22 cellular contexts compared by ENCODE assay signal in the genomic region with DNA sequence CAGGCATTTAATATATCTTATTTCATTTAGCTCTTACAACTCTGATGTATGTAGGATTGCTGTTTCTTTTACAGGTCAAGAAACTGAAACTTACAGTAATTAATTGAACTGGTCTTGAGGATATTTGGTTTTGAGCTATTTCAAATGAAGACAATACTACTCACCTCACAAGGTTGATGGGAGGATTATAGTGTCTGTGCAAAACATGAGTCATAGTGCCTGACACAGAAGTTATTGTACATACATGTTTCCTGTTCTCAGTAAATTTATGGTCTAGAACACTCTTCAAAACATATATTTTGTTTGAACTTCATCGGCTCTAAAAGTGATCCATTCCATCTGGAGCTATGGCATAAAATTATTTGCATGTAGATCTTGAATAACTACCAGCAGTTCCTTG.
DNase-seq lines count a peak whose midpoint lies in the region; ATAC-seq, FAIRE-seq and TF ChIP-seq lines count a peak whose summit lies in the region.
"Had no signal": no experiment of that assay in that cellular context is flagged by ENCODE, and none has a peak within 500 bp of the region (broad histone marks: within the 10 kb centered on the region; RNA-seq: fewer than 3 reads in every experiment).

No MANE protein-coding gene starts in this region.

- SMC1A ChIA-PET in GM12878 (lab: Charles Lee; ENCODE audit: uncharacterized antibody, unreplicated experiment), result no interaction called here

- H3K9me3 ChIP-seq in GM12878 (replicated peaks; ENCODE audit: control insufficient read depth, insufficient read depth, low read length), result no peaks in the 10 kb centered on the region
- H3K9me3 ChIP-seq in T-helper 17 cell (ENCODE audit: control insufficient read depth, low read length, poor library complexity, severe bottlenecking), result no peaks in the 10 kb centered on the region
- H3K9me3 ChIP-seq: body of pancreas, gastroesophageal sphincter, pancreas, uterus had no signal

- H3K27me3 ChIP-seq in ACC112 (ENCODE audit: insufficient read depth, low read length), result no peaks in the 10 kb centered on the region
- H3K27me3 ChIP-seq in GM12878 (replicated peaks in 1 of 2; ENCODE audit: control insufficient read depth in 2 of 2, insufficient read depth in 2 of 2, low read length in 1 of 2), result no peaks in the 10 kb centered on the region
- H3K27me3 ChIP-seq: body of pancreas, gastroesophageal sphincter, pancreas, uterus had no signal

- ATAC-seq in GM12878 (peak; percentile 58), T-helper 17 cell (no peak), GM21529 (IDR thresholded peaks at IDR 0.05; ENCODE audit: unreplicated experiment) (no peak)
- no peak for ATAC-seq in activated CD8-positive, alpha-beta memory T cell treated with anti-CD3 and anti-CD28 coated beads, Interleukin-2, amount 10 ng/mL, durations not matched to agents 7 days and 5 days
- ATAC-seq: body of pancreas; naive thymus-derived CD4-positive, alpha-beta T cell had no signal

- CTCF ChIA-PET in GM12878 (lab: Yijun Ruan, JAX), result no interaction called here
- CTCF ChIA-PET in activated CD8-positive, alpha-beta memory T cell treated with anti-CD3 and anti-CD28 coated beads, Interleukin-2, amount 10 ng/mL, durations not matched to agents 7 days and 5 days (lab: Charles Lee), result no interaction called here

- H2AFZ ChIP-seq in ACC112 (ENCODE audit: low read length, unreplicated experiment), result no peak overlapping the region
- H2AFZ ChIP-seq in GM12878 (ENCODE audit: control insufficient read depth, low read depth, low read length), result no peak overlapping the region

- H3K9ac ChIP-seq in GM12878 (ENCODE audit: control insufficient read depth, insufficient read depth, low read length), result no peak overlapping the region

- peaks cover 9% of the 10 kb centered on the region for H3K36me3 Mint-ChIP-seq in glutamatergic neuron (ENCODE audit: unreplicated experiment)
- no peaks in the 10 kb centered on the region for H3K36me3 Mint-ChIP-seq in activated CD8-positive, alpha-beta memory T cell treated with anti-CD3 and anti-CD28 coated beads, Interleukin-2, amount 10 ng/mL, durations not matched to agents 7 days and 5 days
- peaks cover 2% of the 10 kb centered on the region for H3K36me3 Mint-ChIP-seq in T-helper 17 cell (ENCODE audit: low read depth)
- H3K36me3 Mint-ChIP-seq: activated naive CD8-positive, alpha-beta T cell treated with anti-CD3 and anti-CD28 coated beads, Interleukin-2, amount 10 ng/mL, durations not matched to agents 7 days and 5 days; naive thymus-derived CD4-positive, alpha-beta T cell had no signal

- H3K27me3 Mint-ChIP-seq in glutamatergic neuron (ENCODE audit: unreplicated experiment), result peaks cover 16% of the 10 kb centered on the region
- H3K27me3 Mint-ChIP-seq in activated CD8-positive, alpha-beta memory T cell treated with anti-CD3 and anti-CD28 coated beads, Interleukin-2, amount 10 ng/mL, durations not matched to agents 7 days and 5 days, result peaks cover 21% of the 10 kb centered on the region
- peaks cover 40% of the 10 kb centered on the region for H3K27me3 Mint-ChIP-seq in T-helper 17 cell

- in situ Hi-C loops in GM12878 (cut with MboI), result no loop called here

- TF ChIP-seq POLR2A in GM12878 (IDR thresholded peaks at IDR 0.05; ENCODE audit: low read depth, low read length), result no peak

- intact Hi-C loops in GM12878 (cut with micrococcal nuclease; ENCODE audit: unreplicated experiment), result no loop called here

- no peak for TF ChIP-seq EP300 in GM12878 (IDR thresholded peaks at IDR 0.05; ENCODE audit: borderline replicate concordance in 1 of 2, control insufficient read depth in 1 of 2, low read depth in 2 of 2, low read length in 2 of 2)

- no TSS peak for BruUV-seq in GM12878 (replicated peaks; lab: Mats Ljungman, UMichigan)

- H3K36me3 ChIP-seq in ACC112 (ENCODE audit: insufficient read depth, low read length) (no peaks in the 10 kb centered on the region), GM12878 (ENCODE audit: control insufficient read depth in 2 of 2, insufficient read depth in 2 of 2, low read length in 1 of 2) (no peaks in the 10 kb centered on the region)
- H3K36me3 ChIP-seq: gastroesophageal sphincter, pancreas, uterus had no signal

- no peak for FAIRE-seq in GM12878 (lab: Jason Lieb, UNC)
- FAIRE-seq: pancreas, RCC 7860 had no signal

- peak overlapping the region; percentile 53; the same call in 1 of the 2 replicates for H3K27ac ChIP-seq in ACC112 (ENCODE audit: low read depth, low read length)
- no peak overlapping the region for H3K27ac ChIP-seq in GM12878 (ENCODE audit: control insufficient read depth, insufficient read depth)
- H3K27ac ChIP-seq: body of pancreas, gastroesophageal sphincter, pancreas had no signal

- no peak for TF ChIP-seq RAD21 in GM12878 (IDR thresholded peaks at IDR 0.05; ENCODE audit: insufficient read depth, low read depth, low read length)

- H3K4me1 Mint-ChIP-seq in glutamatergic neuron (ENCODE audit: low read depth, unreplicated experiment) (peaks cover 70% of the 10 kb centered on the region), T-helper 17 cell (peaks cover 3% of the 10 kb centered on the region)
- no peaks in the 10 kb centered on the region for H3K4me1 Mint-ChIP-seq in activated CD8-positive, alpha-beta memory T cell treated with anti-CD3 and anti-CD28 coated beads, Interleukin-2, amount 10 ng/mL, durations not matched to agents 7 days and 5 days

- RAD21 ChIA-PET in GM12878 (lab: Charles Lee; ENCODE audit: unreplicated experiment), result no interaction called here

- peak overlapping the region; percentile 87 for H3K27ac Mint-ChIP-seq in glutamatergic neuron (ENCODE audit: unreplicated experiment)
- no peak overlapping the region for H3K27ac Mint-ChIP-seq in activated CD8-positive, alpha-beta memory T cell treated with anti-CD3 and anti-CD28 coated beads, Interleukin-2, amount 10 ng/mL, durations not matched to agents 7 days and 5 days
- no peak overlapping the region for H3K27ac Mint-ChIP-seq in T-helper 17 cell
- H3K27ac Mint-ChIP-seq: activated naive CD8-positive, alpha-beta T cell treated with anti-CD3 and anti-CD28 coated beads, Interleukin-2, amount 10 ng/mL, durations not matched to agents 7 days and 5 days; naive thymus-derived CD4-positive, alpha-beta T cell had no signal

- H3K4me3 Mint-ChIP-seq in glutamatergic neuron (ENCODE audit: unreplicated experiment) (peak overlapping the region; percentile 82), T-helper 17 cell (no peak overlapping the region)
- no peak overlapping the region for H3K4me3 Mint-ChIP-seq in activated CD8-positive, alpha-beta memory T cell treated with anti-CD3 and anti-CD28 coated beads, Interleukin-2, amount 10 ng/mL, durations not matched to agents 7 days and 5 days
- H3K4me3 Mint-ChIP-seq: activated naive CD8-positive, alpha-beta T cell treated with anti-CD3 and anti-CD28 coated beads, Interleukin-2, amount 10 ng/mL, durations not matched to agents 7 days and 5 days; naive thymus-derived CD4-positive, alpha-beta T cell had no signal

- H4K20me1 ChIP-seq in GM12878 (ENCODE audit: control insufficient read depth, insufficient read depth), result no peaks in the 10 kb centered on the region

- TF ChIP-seq CTCF in GM12878 (IDR thresholded peaks at IDR 0.05 in 2 of 3, conservative IDR thresholded peaks at IDR 0.05 in 1 of 3; ENCODE audit: control insufficient read depth in 2 of 3, extremely low read depth in 1 of 3, insufficient read depth in 1 of 3, low read depth in 3 of 3, low read length in 3 of 3) (no peak), glutamatergic neuron (IDR thresholded peaks at IDR 0.05; ENCODE audit: partially characterized antibody, unreplicated experiment) (no peak)

- peak overlapping the region; percentile 45; the same call in 1 of the 2 replicates for H3K4me3 ChIP-seq in ACC112 (ENCODE audit: low read depth, low read length)
- no peak overlapping the region for H3K4me3 ChIP-seq in GM12878
- H3K4me3 ChIP-seq: body of pancreas, gastroesophageal sphincter, pancreas, uterus had no signal

- peaks cover 23% of the 10 kb centered on the region for H3K9me3 Mint-ChIP-seq in glutamatergic neuron (ENCODE audit: unreplicated experiment)
- no peaks in the 10 kb centered on the region for H3K9me3 Mint-ChIP-seq in activated CD8-positive, alpha-beta memory T cell treated with anti-CD3 and anti-CD28 coated beads, Interleukin-2, amount 10 ng/mL, durations not matched to agents 7 days and 5 days (ENCODE audit: low read depth)
- H3K9me3 Mint-ChIP-seq: activated naive CD8-positive, alpha-beta T cell treated with anti-CD3 and anti-CD28 coated beads, Interleukin-2, amount 10 ng/mL, durations not matched to agents 7 days and 5 days; naive thymus-derived CD4-positive, alpha-beta T cell had no signal

- H3K79me2 ChIP-seq in ACC112 (ENCODE audit: control insufficient read depth, insufficient read depth, low read length, unreplicated experiment) (no peaks in the 10 kb centered on the region), GM12878 (ENCODE audit: control insufficient read depth, insufficient read depth, low read length) (no peaks in the 10 kb centered on the region)

- peak; percentile 26 for DNase-seq in HPDE6-E6E7 (ENCODE audit: extremely low spot score)
- DNase-seq in GM12878 (ENCODE audit: low read depth, low spot score), result no peak
- no peak for DNase-seq in glutamatergic neuron
- DNase-seq in activated CD8-positive, alpha-beta memory T cell treated with anti-CD3 and anti-CD28 coated beads, Interleukin-2, amount 10 ng/mL, durations not matched to agents 7 days and 5 days, result no peak
- no peak for DNase-seq in NCI-H2196 (lab: John Stamatoyannopoulos, UW; ENCODE audit: unreplicated experiment)
- no peak for DNase-seq in T-helper 17 cell
- DNase-seq: ACHN; activated naive CD8-positive, alpha-beta T cell treated with anti-CD3 and anti-CD28 coated beads, Interleukin-2, amount 10 ng/mL, durations not matched to agents 7 days and 5 days; cortex of kidney; DMS 273 treated with DMSO at 0.1 percent for 48 hours; left cardiac atrium; naive thymus-derived CD4-positive, alpha-beta T cell; NCI-H1417; NCI-H2107; NCI-H510A treated with DMSO at 0.1 percent for 48 hours; pancreas had no signal

- WGBS in GM12878 (ENCODE audit: insufficient coverage, insufficient replicate concordance, low lambda C conversion rate, missing lambda C conversion rate), result 0% methylated on average over 1 of the region's 1 CpG

- H3K4me1 ChIP-seq in ACC112 (ENCODE audit: control insufficient read depth, insufficient read depth, low read length, unreplicated experiment), result peaks cover 13% of the 10 kb centered on the region
- no peaks in the 10 kb centered on the region for H3K4me1 ChIP-seq in GM12878 (ENCODE audit: control insufficient read depth, insufficient read depth, low read length)
- H3K4me1 ChIP-seq: body of pancreas, pancreas, uterus had no signal

- no peak overlapping the region for H3K4me2 ChIP-seq in GM12878 (ENCODE audit: control insufficient read depth, insufficient read depth)

- POLR2A ChIA-PET in GM12878 (lab: Charles Lee), result interaction anchor here (0.6 kb wide), 1 partner anchor 104 kb away, joined by 3 read pairs; no protein-coding TSS in a partner anchor
